In genomic region chr1:240005997-240006650, GRCh38 we compare ENCODE assay signal across 34 cellular contexts.
"Had no signal": no experiment of that assay in that cellular context is flagged by ENCODE, and none has a peak within 500 bp of the region (broad histone marks: within the 10 kb centered on the region; RNA-seq: fewer than 3 reads in every experiment).

No MANE protein-coding gene starts in this region.

- H3K4me2 ChIP-seq: SK-N-SH had no signal

- H3K4me3 ChIP-seq: SJCRH30 had no signal

- H3K4me3 Mint-ChIP-seq: activated CD4-positive, alpha-beta memory T cell treated with anti-CD3 and anti-CD28 coated beads, Interleukin-2, amount 10 ng/mL, durations not matched to agents 7 days and 5 days; activated CD4-positive, alpha-beta T cell treated with anti-CD3 and anti-CD28 coated beads for 36 hours; activated CD4-positive, alpha-beta T cell treated with anti-CD3 and anti-CD28 coated beads, Interleukin-2, amount 10 ng/mL, durations not matched to agents 7 days and 5 days; activated naive CD8-positive, alpha-beta T cell treated with anti-CD3 and anti-CD28 coated beads for 36 hours; activated T-cell treated with anti-CD3 and anti-CD28 coated beads, Interleukin-2, amount 50 U/mL, for 72 hours; activated T-helper 17 cell treated with anti-CD3 and anti-CD28 coated beads, Interleukin-2, amount 50 U/mL, for 72 hours; T-helper 1 cell treated with Interleukin-12 subunit alpha and Interleukin-12 subunit beta and Interleukin-4 antibody, amounts not matched to agents 30 μg/mL and 1 μg/mL, for 36 hours; T-helper 2 cell treated with Interferon-gamma antibody and Interleukin-4, amounts not matched to agents 5 μg/mL and 100 μg/mL, for 36 hours had no signal

- FAIRE-seq: colon had no signal

- H3K9me3 Mint-ChIP-seq: T-helper 2 cell treated with Interferon-gamma antibody and Interleukin-4, amounts not matched to agents 5 μg/mL and 100 μg/mL, for 36 hours had no signal

- H3K27me3 ChIP-seq: brain microvascular endothelial cell, SJCRH30 had no signal

- H3K4me1 ChIP-seq: SJCRH30 had no signal

- H3K36me3 ChIP-seq: brain microvascular endothelial cell, SJCRH30 had no signal

- H3K27me3 Mint-ChIP-seq: activated CD4-positive, alpha-beta T cell treated with anti-CD3 and anti-CD28 coated beads, Interleukin-2, amount 10 ng/mL, durations not matched to agents 7 days and 5 days had no signal

- ATAC-seq: activated CD4-positive, alpha-beta T cell treated with anti-CD3 and anti-CD28 coated beads for 36 hours; activated CD4-positive, CD25-positive, alpha-beta regulatory T cell treated with anti-CD3 and anti-CD28 coated beads, Interleukin-2, amount 50 U/mL, for 24 hours; activated T-cell treated with anti-CD3 and anti-CD28 coated beads, Interleukin-2, amount 50 U/mL, for 72 hours; activated T-helper 17 cell treated with anti-CD3 and anti-CD28 coated beads, Interleukin-2, amount 50 U/mL, for 72 hours; Panc1 had no signal

- H3K27ac ChIP-seq: brain microvascular endothelial cell, SJCRH30 had no signal

- H3K4me1 Mint-ChIP-seq: activated CD4-positive, alpha-beta memory T cell treated with anti-CD3 and anti-CD28 coated beads, Interleukin-2, amount 10 ng/mL, durations not matched to agents 7 days and 5 days; activated CD4-positive, alpha-beta T cell treated with anti-CD3 and anti-CD28 coated beads for 36 hours; activated CD4-positive, alpha-beta T cell treated with anti-CD3 and anti-CD28 coated beads, Interleukin-2, amount 10 ng/mL, durations not matched to agents 7 days and 5 days; activated naive CD8-positive, alpha-beta T cell treated with anti-CD3 and anti-CD28 coated beads for 36 hours; activated T-helper 17 cell treated with anti-CD3 and anti-CD28 coated beads, Interleukin-2, amount 50 U/mL, for 72 hours had no signal

- H3K36me3 Mint-ChIP-seq: activated naive CD8-positive, alpha-beta T cell treated with anti-CD3 and anti-CD28 coated beads for 36 hours had no signal

- DNase-seq: activated CD4-positive, alpha-beta memory T cell treated with anti-CD3 and anti-CD28 coated beads, Interleukin-2, amount 10 ng/mL, durations not matched to agents 7 days and 5 days; activated CD4-positive, alpha-beta T cell treated with anti-CD3 and anti-CD28 coated beads for 36 hours; activated CD4-positive, alpha-beta T cell treated with anti-CD3 and anti-CD28 coated beads, Interleukin-2, amount 10 ng/mL, durations not matched to agents 7 days and 5 days; activated CD8-positive, alpha-beta memory T cell treated with anti-CD3 and anti-CD28 coated beads for 24 hours; activated effector memory CD4-positive, alpha-beta T cell treated with anti-CD3 and anti-CD28 coated beads, Interleukin-2, amount 50 U/mL, for 16 hours; activated naive CD4-positive, alpha-beta T cell; activated naive CD4-positive, alpha-beta T cell treated with anti-CD3 and anti-CD28 coated beads, Interleukin-2, amount 50 U/mL, for 16 hours; activated naive CD8-positive, alpha-beta T cell treated with anti-CD3 and anti-CD28 coated beads for 36 hours; activated T-cell treated with anti-CD3 and anti-CD28 coated beads, Interleukin-2, amount 50 U/mL, for 1 hour; activated T-cell treated with anti-CD3 and anti-CD28 coated beads, Interleukin-2, amount 50 U/mL, for 72 hours; amniotic stem cell; aorta; brain microvascular endothelial cell; central memory CD4-positive, alpha-beta T cell; MM.1S; MV-4-11; NCI-H1092 treated with DMSO at 0.1 percent for 48 hours; NCI-H1417; NCI-H146; NCI-H187; NCI-H2029 treated with DMSO at 0.1 percent for 48 hours; NCI-H226; NCI-H446 treated with DMSO at 0.1 percent for 48 hours; NCI-H526; NCI-H748 treated with DMSO at 0.1 percent for 48 hours; SHP77; SK-N-SH had no signal

- H3K27ac Mint-ChIP-seq: activated CD4-positive, alpha-beta memory T cell treated with anti-CD3 and anti-CD28 coated beads, Interleukin-2, amount 10 ng/mL, durations not matched to agents 7 days and 5 days; activated CD4-positive, alpha-beta T cell treated with anti-CD3 and anti-CD28 coated beads for 36 hours; activated CD4-positive, alpha-beta T cell treated with anti-CD3 and anti-CD28 coated beads, Interleukin-2, amount 10 ng/mL, durations not matched to agents 7 days and 5 days; activated naive CD8-positive, alpha-beta T cell treated with anti-CD3 and anti-CD28 coated beads for 36 hours; activated T-cell treated with anti-CD3 and anti-CD28 coated beads, Interleukin-2, amount 50 U/mL, for 72 hours; activated T-helper 17 cell treated with anti-CD3 and anti-CD28 coated beads, Interleukin-2, amount 50 U/mL, for 72 hours; T-helper 1 cell treated with Interleukin-12 subunit alpha and Interleukin-12 subunit beta and Interleukin-4 antibody, amounts not matched to agents 30 μg/mL and 1 μg/mL, for 36 hours; T-helper 2 cell treated with Interferon-gamma antibody and Interleukin-4, amounts not matched to agents 5 μg/mL and 100 μg/mL, for 36 hours had no signal

- H3K9ac ChIP-seq: SK-N-SH had no signal

- H3K9me3 ChIP-seq: SJCRH30, SK-N-SH had no signal
